Comparison of ENCODE assay signal across 25 cellular contexts in genomic region chr4:78152795-78153194, GRCh38.
"Had no signal": no experiment of that assay in that cellular context is flagged by ENCODE, and none has a peak within 500 bp of the region (broad histone marks: within the 10 kb centered on the region; RNA-seq: fewer than 3 reads in every experiment).

No MANE protein-coding gene starts in this region.

- ATAC-seq: naive thymus-derived CD4-positive, alpha-beta T cell; natural killer cell; pancreas; right lobe of liver; stimulated activated effector memory CD8-positive, alpha-beta T cell treated with anti-CD3 and anti-CD28 coated beads, Interleukin-12 subunit alpha, Interleukin-12 subunit beta, amount 100 ng/mL, for 72 hours; stimulated activated naive B cell treated with anti-CD40 and anti-IgM and Interleukin-4, amounts not matched to agents 10 μg/mL and 1 μg/mL and 100 μg/mL, for 72 hours had no signal

- H3K4me3 ChIP-seq: pancreas, psoas muscle, right lobe of liver, sigmoid colon, stomach, suprapubic skin, testis, tibial artery, transverse colon, upper lobe of left lung, vagina had no signal

- DNase-seq: naive thymus-derived CD4-positive, alpha-beta T cell; natural killer cell; nephron progenitor cell; nucleus accumbens; pancreas; psoas muscle; right cardiac atrium; right lobe of liver; sigmoid colon; small intestine; stimulated activated CD4-positive, alpha-beta T cell treated with anti-CD3 and anti-CD28 coated beads, Interleukin-15, amount 100 ng/mL, for 24 hours; stimulated activated CD4-positive, alpha-beta T cell treated with anti-CD3 and anti-CD28 coated beads, Interleukin-2, amount 100 ng/mL, for 24 hours; stimulated activated CD4-positive, alpha-beta T cell treated with anti-CD3 and anti-CD28 coated beads, Interleukin-2, amount 100 ng/mL, for 48 hours; stimulated activated CD4-positive, alpha-beta T cell treated with anti-CD3 and anti-CD28 coated beads, Interleukin-4, amount 100 ng/mL, for 24 hours; stimulated activated naive B cell treated with anti-CD40 and anti-IgM and Interleukin-4, amounts not matched to agents 10 μg/mL and 1 μg/mL and 100 μg/mL, for 72 hours; stimulated activated naive CD4-positive, alpha-beta T cell treated with Interleukin-2 at 50 U/mL for 16 hours; stomach; testis; tibial artery; transverse colon; upper lobe of left lung had no signal

- H3K36me3 ChIP-seq: neutrophil, pancreas, right lobe of liver, sigmoid colon, stomach, suprapubic skin, tibial artery, transverse colon, upper lobe of left lung, vagina had no signal

- H3K9me3 ChIP-seq: neutrophil, pancreas, psoas muscle, right lobe of liver, sigmoid colon, stomach, suprapubic skin, testis, tibial artery, transverse colon, upper lobe of left lung, vagina had no signal

- H3K27ac ChIP-seq: neutrophil, pancreas, psoas muscle, right lobe of liver, sigmoid colon, stomach, suprapubic skin, testis, tibial artery, transverse colon, upper lobe of left lung, vagina had no signal

- H3K27me3 ChIP-seq: neutrophil, pancreas, right lobe of liver, sigmoid colon, stomach, suprapubic skin, testis, tibial artery, transverse colon, upper lobe of left lung, vagina had no signal

- H3K4me1 ChIP-seq: psoas muscle, right lobe of liver, sigmoid colon, stomach, suprapubic skin, testis, tibial artery, upper lobe of left lung had no signal
